Comparison of ENCODE assay signal across 2 cellular contexts in the genomic region with DNA sequence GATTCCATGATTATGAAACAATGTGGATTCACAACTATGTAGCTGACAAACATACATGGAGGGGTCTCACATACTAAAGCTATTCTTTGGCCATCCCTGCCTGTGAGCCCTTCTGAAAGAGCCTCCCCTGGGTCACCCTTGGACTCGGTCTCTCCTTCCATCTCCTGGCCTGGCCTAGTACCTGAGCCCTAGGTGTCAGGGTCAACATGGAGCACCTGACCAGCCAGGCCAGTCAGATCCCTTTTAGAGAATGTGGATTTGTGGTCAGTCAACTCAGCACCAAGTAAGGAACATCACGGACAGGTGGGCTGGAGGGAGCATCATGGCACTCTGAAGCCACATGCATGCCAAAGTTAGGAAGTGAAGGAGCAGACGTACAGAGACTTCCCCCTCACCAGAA.
TF ChIP-seq lines count a peak whose summit lies in the region.

No MANE protein-coding gene starts in this region.

TF ChIP-seq in GM12891, 5 proteins besides CTCF, POLR2A, EP300 and RAD21:
- TF ChIP-seq POU2F2 (IDR thresholded peaks at IDR 0.05; ENCODE audit: low read depth, low read length) (no peak), PAX5 (IDR thresholded peaks at IDR 0.05; ENCODE audit: insufficient read depth, low read length, severe bottlenecking) (no peak), TAF1 (IDR thresholded peaks at IDR 0.05; ENCODE audit: low read depth, low read length) (no peak), POLR2AphosphoS5 (IDR thresholded peaks at IDR 0.05; ENCODE audit: low read depth, low read length) (no peak), SPI1 (IDR thresholded peaks at IDR 0.05; ENCODE audit: low read depth, low read length) (no peak)

TF ChIP-seq in HepG2, 621 proteins besides CTCF, POLR2A, EP300 and RAD21:
- TF ChIP-seq KDM5B (CRISPR knock-in tag; IDR thresholded peaks at IDR 0.05; ENCODE audit: borderline replicate concordance) (no peak), HNRNPUL1 (IDR thresholded peaks at IDR 0.05; ENCODE audit: low read depth, low read length) (no peak), ZNF572 (CRISPR knock-in tag; IDR thresholded peaks at IDR 0.05) (no peak), SRY (CRISPR knock-in tag; IDR thresholded peaks at IDR 0.05) (no peak), GPN1 (CRISPR knock-in tag; IDR thresholded peaks at IDR 0.05; ENCODE audit: borderline replicate concordance) (no peak), HDAC2 (CRISPR knock-in tag; IDR thresholded peaks at IDR 0.05) (no peak)
